Comparison of ENCODE assay signal across 11 cellular contexts in the genomic region with DNA sequence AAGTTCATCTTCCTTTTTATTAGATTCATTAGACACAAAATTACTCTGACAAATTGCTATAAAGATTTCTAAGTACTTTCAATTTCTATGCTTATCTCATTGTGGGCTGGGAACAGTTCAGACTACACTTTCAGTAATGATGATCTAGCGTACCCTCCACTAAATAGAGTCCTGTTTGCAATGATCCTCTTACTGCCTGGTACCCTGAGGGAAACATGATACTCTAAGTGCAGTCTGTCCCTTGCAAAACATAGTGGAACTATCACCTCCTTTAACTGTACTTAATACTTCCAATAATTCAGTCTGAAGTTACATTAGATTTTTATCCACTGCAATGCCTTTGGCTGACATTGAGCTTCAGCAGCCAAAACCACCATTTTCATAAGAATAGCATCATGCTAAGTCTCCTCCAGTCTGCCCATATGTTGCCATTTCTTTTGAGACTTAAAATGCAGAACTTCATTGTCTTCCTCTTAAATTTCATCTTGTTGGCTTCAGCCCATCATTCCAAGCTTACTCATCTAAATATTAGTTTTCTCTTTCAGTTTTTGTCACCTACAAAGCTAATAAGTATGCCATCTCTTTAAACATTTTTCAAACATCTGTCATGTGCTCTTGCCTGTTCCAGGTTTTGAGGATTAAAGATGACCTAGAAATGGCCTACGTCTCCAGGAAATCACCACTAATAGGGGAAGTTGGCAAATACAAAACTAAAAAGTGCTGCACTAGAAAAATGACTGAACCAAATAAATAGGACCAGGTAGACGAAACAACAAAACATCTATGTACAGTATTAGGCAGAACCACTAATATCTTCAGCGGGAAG. TPM values are rescaled to one million over a fixed set of nuclear protein-coding genes. Genes with fewer than 3 reads are reported as not detected.
DNase-seq lines count a peak whose midpoint lies in the region; ATAC-seq lines count a peak whose summit lies in the region.
"Had no signal": no experiment of that assay in that cellular context is flagged by ENCODE, and none has a peak within 500 bp of the region (broad histone marks: within the 10 kb centered on the region; RNA-seq: fewer than 3 reads in every experiment).

No MANE protein-coding gene starts in this region.

- DNase-seq in LHCN-M2 (ENCODE audit: low read depth) (peak; percentile 11), iris pigment epithelial cell (ENCODE audit: low read depth) (peak; percentile 8), GDM1 (lab: John Stamatoyannopoulos, UW) (no peak)
- DNase-seq: activated effector memory CD4-positive, alpha-beta T cell treated with Interleukin-2 at 50 U/mL for 16 hours; GM23248; NCI-H526 treated with DMSO at 0.1 percent for 48 hours; T-helper 9 cell had no signal

- peak; percentile 70 for ATAC-seq in GM18517 (IDR thresholded peaks at IDR 0.05; ENCODE audit: unreplicated experiment)
- ATAC-seq in GM21576 (IDR thresholded peaks at IDR 0.05; ENCODE audit: unreplicated experiment), result peak; percentile 66
- ATAC-seq in GM19467 (IDR thresholded peaks at IDR 0.05; ENCODE audit: unreplicated experiment), result no peak
- no peak for ATAC-seq in HG02623 (IDR thresholded peaks at IDR 0.05; ENCODE audit: unreplicated experiment)

RNA-seq across cellular contexts. Expression of a gene that starts 55.5 kb away (rescaled TPM):
- 88.2 and 91.5 TPM in 2 replicates for total RNA-seq in LHCN-M2 (2014; rRNA removed)
- polyA plus RNA-seq in LHCN-M2 (2012), result 41.1 TPM

Comparison
In these comparisons a context has a peak if more than half of its experiments do, and no peak if none do; other contexts are left out.
1. ATAC-seq: peak in GM18517 (single experiment) and GM21576 (single experiment); none in GM19467 (single experiment) and HG02623 (single experiment).